In genomic region chr19:12140545-12141404, GRCh38 we compare ENCODE assay signal across 8 cellular contexts. TPM values are rescaled to one million over a fixed set of nuclear protein-coding genes. Genes with fewer than 3 reads are reported as not detected.
DNase-seq lines count a peak whose midpoint lies in the region; ATAC-seq, FAIRE-seq and TF ChIP-seq lines count a peak whose summit lies in the region.

No MANE protein-coding gene starts in this region.

- TF ChIP-seq POLR2A in HepG2 (IDR thresholded peaks at IDR 0.05; ENCODE audit: insufficient read depth in 1 of 2, low read depth in 2 of 2, low read length in 2 of 2), result no peak

- FAIRE-seq in HepG2 (lab: Jason Lieb, UNC), result peak; percentile 77

- H3K36me3 Mint-ChIP-seq in activated CD4-positive, alpha-beta T cell treated with anti-CD3 and anti-CD28 coated beads, Interleukin-2, amount 10 ng/mL, durations not matched to agents 7 days and 5 days (ENCODE audit: low read depth), result peaks cover 33% of the 10 kb centered on the region

- H3K4me3 Mint-ChIP-seq in activated CD4-positive, alpha-beta T cell treated with anti-CD3 and anti-CD28 coated beads, Interleukin-2, amount 10 ng/mL, durations not matched to agents 7 days and 5 days, result peak overlapping the region; percentile 88

- DNase-seq in NCI-H524 (lab: John Stamatoyannopoulos, UW) (peak; percentile 70 to 89), dedifferentiated amniotic fluid mesenchymal stem cell (ENCODE audit: extremely low spot score) (peak; percentile 80), HepG2 (ENCODE audit: low spot score) (peak; percentile 77)
- peak; percentile 89 for DNase-seq in activated CD4-positive, alpha-beta T cell treated with anti-CD3 and anti-CD28 coated beads, Interleukin-2, amount 10 ng/mL, durations not matched to agents 7 days and 5 days
- DNase-seq in stimulated activated CD4-positive, alpha-beta T cell treated with anti-CD3 and anti-CD28 coated beads, Interleukin-2, amount 100 ng/mL, for 24 hours, result peak; percentile 89 to 91

- H3K27me3 Mint-ChIP-seq in activated CD4-positive, alpha-beta T cell treated with anti-CD3 and anti-CD28 coated beads, Interleukin-2, amount 10 ng/mL, durations not matched to agents 7 days and 5 days, result no peaks in the 10 kb centered on the region

- CTCF ChIA-PET in activated CD4-positive, alpha-beta T cell treated with anti-CD3 and anti-CD28 coated beads, Interleukin-2, amount 10 ng/mL, durations not matched to agents 7 days and 5 days (lab: Charles Lee), result interaction anchor here (0.5 to 2.5 kb wide), 15 partner anchors 14 to 397 kb away, joined by 3 to 20 read pairs (median 6); partner anchors contain the start of genes ZNF136, ZNF625 and ZNF700
- CTCF ChIA-PET in HepG2 (lab: Yijun Ruan, JAX; ENCODE audit: low intra/inter-chr PET ratio, low total read pairs), result interaction anchor here (0.7 to 3.0 kb wide), 9 partner anchors 14 to 262 kb away, joined by 3 to 58 read pairs (median 6); partner anchors contain the start of genes ZNF700 and ZNF763

- TF ChIP-seq RAD21 in HepG2 (CRISPR knock-in tag; IDR thresholded peaks at IDR 0.05), result peak; percentile 88

- POLR2A ChIA-PET in activated CD4-positive, alpha-beta T cell treated with anti-CD3 and anti-CD28 coated beads, Interleukin-2, amount 10 ng/mL, durations not matched to agents 7 days and 5 days (lab: Charles Lee), result interaction anchor here (0.7 kb wide), 1 partner anchor 67 kb away, joined by 3 read pairs; no protein-coding TSS in a partner anchor
- POLR2A ChIA-PET in HepG2 (lab: Yijun Ruan, JAX), result interaction anchor here (0.8 to 2.7 kb wide), 16 partner anchors 14 to 470 kb away, joined by 3 to 24 read pairs (median 6); partner anchors contain the start of genes ZNF136, ZNF490, ZNF563 and ZNF625

- ATAC-seq in HG03280 (IDR thresholded peaks at IDR 0.05; ENCODE audit: unreplicated experiment) (peak; percentile 27), HepG2 (peak; percentile 82), GM21381 (IDR thresholded peaks at IDR 0.05; ENCODE audit: unreplicated experiment) (no peak)

- H3K4me3 ChIP-seq in GM12875 (ENCODE audit: low read depth, low read length) (peak overlapping the region; percentile 74), HepG2 (replicated peaks in 1 of 3; ENCODE audit: insufficient read depth in 1 of 3, low read depth in 2 of 3, low read length in 3 of 3) (peak overlapping the region; percentile 85 to 96 (median 93))

- H3K4me2 ChIP-seq in HepG2 (ENCODE audit: low read depth, low read length), result peak overlapping the region; percentile 98

- peaks cover 38% of the 10 kb centered on the region for H3K4me1 Mint-ChIP-seq in activated CD4-positive, alpha-beta T cell treated with anti-CD3 and anti-CD28 coated beads, Interleukin-2, amount 10 ng/mL, durations not matched to agents 7 days and 5 days

- no peaks in the 10 kb centered on the region; a peak in 1 of 5 replicates for H3K27me3 ChIP-seq in HepG2 (ENCODE audit: control insufficient read depth in 1 of 2, insufficient read depth in 2 of 2, low read length in 2 of 2)

- H3K9me3 ChIP-seq in HepG2 (ENCODE audit: low read length), result no peaks in the 10 kb centered on the region

- in situ Hi-C loops in HepG2 (cut with HindIII; ENCODE audit: extremely low pct_ligation_motif_present, low pct_unique_long_range_greater_than_20kb), result loop anchor here (5.0 kb wide), 3 partner anchors 48 to 258 kb away; no protein-coding TSS in a partner anchor

- H3K9ac ChIP-seq in HepG2 (ENCODE audit: insufficient read depth, low read depth, low read length), result peak overlapping the region; percentile 64

- TF ChIP-seq CTCF in GM12875 (IDR thresholded peaks at IDR 0.05; ENCODE audit: borderline replicate concordance, insufficient read depth, low read depth, low read length) (peak; percentile 85), HepG2 (CRISPR knock-in tag; IDR thresholded peaks at IDR 0.05) (peak; percentile 98)

- H3K9me3 Mint-ChIP-seq in activated CD4-positive, alpha-beta T cell treated with anti-CD3 and anti-CD28 coated beads, Interleukin-2, amount 10 ng/mL, durations not matched to agents 7 days and 5 days, result peaks cover 19% of the 10 kb centered on the region

- H3K27ac ChIP-seq in HepG2 (ENCODE audit: extremely low read length, insufficient read depth, low read length), result peak overlapping the region; percentile 86

- H3K4me1 ChIP-seq in HepG2 (ENCODE audit: insufficient read depth, low read length), result peaks cover 23% of the 10 kb centered on the region

- H3K36me3 ChIP-seq in HepG2 (replicated peaks in 1 of 2; ENCODE audit: control insufficient read depth in 1 of 2, insufficient read depth in 2 of 2, low read length in 2 of 2), result peaks cover 9 to 12% of the 10 kb centered on the region in 2 experiments; a peak in 4 of 5 replicates

- H2AFZ ChIP-seq in HepG2 (ENCODE audit: low read length), result no peak overlapping the region

- peaks cover 17% of the 10 kb centered on the region for H3K79me2 ChIP-seq in HepG2 (ENCODE audit: insufficient read depth, low read length)

- peak overlapping the region; percentile 46 for H3K27ac Mint-ChIP-seq in activated CD4-positive, alpha-beta T cell treated with anti-CD3 and anti-CD28 coated beads, Interleukin-2, amount 10 ng/mL, durations not matched to agents 7 days and 5 days

- no peak for TF ChIP-seq EP300 in HepG2 (IDR thresholded peaks at IDR 0.05; ENCODE audit: low read depth in 2 of 2, low read length in 2 of 2)
- TF ChIP-seq EP300 in HepG2 (CRISPR knock-in tag; IDR thresholded peaks at IDR 0.05; ENCODE audit: borderline replicate concordance), result no peak

- BruUV-seq in HepG2 (replicated peaks; lab: Mats Ljungman, UMichigan), result no TSS peak

- intact Hi-C loops in HepG2 (cut with micrococcal nuclease; ENCODE audit: unreplicated experiment), result loop anchor here (1.0 to 5.0 kb wide), 5 partner anchors 49 to 343 kb away; partner anchors contain the start of genes ZNF491 and ZNF763

- H4K20me1 ChIP-seq in HepG2 (ENCODE audit: insufficient read depth, low read length), result no peaks in the 10 kb centered on the region

- 13% methylated on average over 17 of the region's 17 CpGs for WGBS in HepG2 (ENCODE audit: low lambda C conversion rate)

RNA-seq across cellular contexts. Expression of gene ZNF20, which starts 0.6 kb away (rescaled TPM):
- total RNA-seq in activated CD4-positive, alpha-beta T cell treated with anti-CD3 and anti-CD28 coated beads, Interleukin-2, amount 10 ng/mL, durations not matched to agents 7 days and 5 days, result 1 to 10 TPM; 3.7 to 4.2 TPM
- total RNA-seq in HepG2 (2016; rRNA removed; fragmentation: Illumina TruSeq; extraction: Trizol), result 8.0 and 9.7 TPM in 2 replicates
- total RNA-seq in HepG2 (2016; cell fraction: cytosol; rRNA removed; fragmentation: Illumina TruSeq; extraction: Trizol; ENCODE audit: low read depth), result 2.7 and 3.1 TPM in 2 replicates
- 5.1 and 6.9 TPM in 2 replicates for total RNA-seq in HepG2 (2016; cell fraction: insoluble cytoplasmic fraction; rRNA removed; fragmentation: Illumina TruSeq; extraction: Trizol)
- 3.9 and 4.1 TPM in 2 replicates for total RNA-seq in HepG2 (2016; cell fraction: membrane; rRNA removed; fragmentation: Illumina TruSeq; extraction: Trizol)
- total RNA-seq in HepG2 (2016; cell fraction: nucleus; rRNA removed; fragmentation: Illumina TruSeq; extraction: Trizol), result 8.4 and 11.2 TPM in 2 replicates
- polyA plus RNA-seq in HepG2 (2011; rRNA removed), result 1.6 and 2.1 TPM in 2 replicates
- polyA plus RNA-seq in HepG2 (2011; cell fraction: cytosol; rRNA removed), result 0.81 and 1.1 TPM in 2 replicates
- 1.2 and 2.1 TPM in 2 replicates for polyA plus RNA-seq in HepG2 (2011; cell fraction: nucleus; rRNA removed)
- polyA plus RNA-seq in HepG2 (2012), result 0.87 and 2.7 TPM in 2 replicates
- 1.1 and 1.2 TPM in 2 replicates for polyA plus RNA-seq in HepG2 (2016; cell fraction: cytosol; fragmentation: Illumina TruSeq; extraction: Trizol; ENCODE audit: low read depth)
- 3.1 and 3.2 TPM in 2 replicates for polyA plus RNA-seq in HepG2 (2016; cell fraction: insoluble cytoplasmic fraction; fragmentation: Illumina TruSeq; extraction: Trizol; ENCODE audit: low read depth)
- polyA plus RNA-seq in HepG2 (2016; cell fraction: membrane; fragmentation: Illumina TruSeq; extraction: Trizol; ENCODE audit: low read depth), result 0.98 and 1.8 TPM in 2 replicates
- polyA plus RNA-seq in HepG2 (2016; cell fraction: nucleus; fragmentation: Illumina TruSeq; extraction: Trizol; ENCODE audit: insufficient read depth, low read depth), result 1.9 and 6.8 TPM in 2 replicates
- polyA minus RNA-seq in HepG2 (2011; rRNA and poly(A)+ RNA removed; ENCODE audit: low replicate concordance), result 0.44 and 2.9 TPM in 2 replicates
- 3.0 and 3.2 TPM in 2 replicates for polyA minus RNA-seq in HepG2 (2011; cell fraction: cytosol; rRNA and poly(A)+ RNA removed)
- 5.0 and 6.2 TPM in 2 replicates for polyA minus RNA-seq in HepG2 (2011; cell fraction: nucleus; rRNA and poly(A)+ RNA removed)

RNA-seq across cellular contexts. Expression of gene ZNF625, which starts 15.8 kb away (rescaled TPM):
- total RNA-seq in activated CD4-positive, alpha-beta T cell treated with anti-CD3 and anti-CD28 coated beads, Interleukin-2, amount 10 ng/mL, durations not matched to agents 7 days and 5 days, result 1 to 10 TPM; 6.1 to 6.7 TPM
- total RNA-seq in HepG2 (2016; rRNA removed; fragmentation: Illumina TruSeq; extraction: Trizol), result 12.2 and 17.7 TPM in 2 replicates
- total RNA-seq in HepG2 (2016; cell fraction: cytosol; rRNA removed; fragmentation: Illumina TruSeq; extraction: Trizol; ENCODE audit: low read depth), result 4.0 and 5.6 TPM in 2 replicates
- 12.8 and 16.1 TPM in 2 replicates for total RNA-seq in HepG2 (2016; cell fraction: insoluble cytoplasmic fraction; rRNA removed; fragmentation: Illumina TruSeq; extraction: Trizol)
- 8.5 and 10.2 TPM in 2 replicates for total RNA-seq in HepG2 (2016; cell fraction: membrane; rRNA removed; fragmentation: Illumina TruSeq; extraction: Trizol)
- 11.3 and 11.7 TPM in 2 replicates for total RNA-seq in HepG2 (2016; cell fraction: nucleus; rRNA removed; fragmentation: Illumina TruSeq; extraction: Trizol)
- polyA plus RNA-seq in HepG2 (2011; rRNA removed), result 1.7 and 1.8 TPM in 2 replicates
- 0.75 and 1.1 TPM in 2 replicates for polyA plus RNA-seq in HepG2 (2011; cell fraction: cytosol; rRNA removed)
- polyA plus RNA-seq in HepG2 (2011; cell fraction: nucleus; rRNA removed), result 0.80 and 1.6 TPM in 2 replicates
- polyA plus RNA-seq in HepG2 (2012), result 0.97 and 2.8 TPM in 2 replicates
- 0.83 and 0.84 TPM in 2 replicates for polyA plus RNA-seq in HepG2 (2016; cell fraction: cytosol; fragmentation: Illumina TruSeq; extraction: Trizol; ENCODE audit: low read depth)
- polyA plus RNA-seq in HepG2 (2016; cell fraction: insoluble cytoplasmic fraction; fragmentation: Illumina TruSeq; extraction: Trizol; ENCODE audit: low read depth), result 4.9 and 5.1 TPM in 2 replicates
- polyA plus RNA-seq in HepG2 (2016; cell fraction: membrane; fragmentation: Illumina TruSeq; extraction: Trizol; ENCODE audit: low read depth), result 0.44 and 2.1 TPM in 2 replicates
- 6.4 and 8.2 TPM in 2 replicates for polyA plus RNA-seq in HepG2 (2016; cell fraction: nucleus; fragmentation: Illumina TruSeq; extraction: Trizol; ENCODE audit: insufficient read depth, low read depth)
- 2.5 TPM in 1 of 2 replicates, not detected in the other for polyA minus RNA-seq in HepG2 (2011; rRNA and poly(A)+ RNA removed; ENCODE audit: low replicate concordance)
- polyA minus RNA-seq in HepG2 (2011; cell fraction: cytosol; rRNA and poly(A)+ RNA removed), result 4.0 and 5.1 TPM in 2 replicates
- polyA minus RNA-seq in HepG2 (2011; cell fraction: nucleus; rRNA and poly(A)+ RNA removed), result 6.4 and 11.6 TPM in 2 replicates

RNA-seq across cellular contexts. Expression of gene ZNF136, which starts 22.1 kb away (rescaled TPM):
- total RNA-seq in activated CD4-positive, alpha-beta T cell treated with anti-CD3 and anti-CD28 coated beads, Interleukin-2, amount 10 ng/mL, durations not matched to agents 7 days and 5 days, result 10 to 100 TPM; 14.5 to 17.4 TPM
- 10.2 and 16.6 TPM in 2 replicates for total RNA-seq in HepG2 (2016; rRNA removed; fragmentation: Illumina TruSeq; extraction: Trizol)
- total RNA-seq in HepG2 (2016; cell fraction: cytosol; rRNA removed; fragmentation: Illumina TruSeq; extraction: Trizol; ENCODE audit: low read depth), result 0.91 and 1.9 TPM in 2 replicates
- total RNA-seq in HepG2 (2016; cell fraction: insoluble cytoplasmic fraction; rRNA removed; fragmentation: Illumina TruSeq; extraction: Trizol), result 9.2 and 18.5 TPM in 2 replicates
- 4.5 and 5.0 TPM in 2 replicates for total RNA-seq in HepG2 (2016; cell fraction: membrane; rRNA removed; fragmentation: Illumina TruSeq; extraction: Trizol)
- 8.1 and 11.9 TPM in 2 replicates for total RNA-seq in HepG2 (2016; cell fraction: nucleus; rRNA removed; fragmentation: Illumina TruSeq; extraction: Trizol)
- 1.8 and 2.5 TPM in 2 replicates for polyA plus RNA-seq in HepG2 (2011; rRNA removed)
- 0.97 and 1.4 TPM in 2 replicates for polyA plus RNA-seq in HepG2 (2011; cell fraction: cytosol; rRNA removed)
- polyA plus RNA-seq in HepG2 (2011; cell fraction: nucleus; rRNA removed), result 1.2 and 1.5 TPM in 2 replicates
- polyA plus RNA-seq in HepG2 (2012), result 2.4 and 4.4 TPM in 2 replicates
- polyA plus RNA-seq in HepG2 (2016; cell fraction: cytosol; fragmentation: Illumina TruSeq; extraction: Trizol; ENCODE audit: low read depth), result 0.11 and 0.18 TPM in 2 replicates
- 6.4 and 8.7 TPM in 2 replicates for polyA plus RNA-seq in HepG2 (2016; cell fraction: insoluble cytoplasmic fraction; fragmentation: Illumina TruSeq; extraction: Trizol; ENCODE audit: low read depth)
- 0.77 and 0.81 TPM in 2 replicates for polyA plus RNA-seq in HepG2 (2016; cell fraction: membrane; fragmentation: Illumina TruSeq; extraction: Trizol; ENCODE audit: low read depth)
- 7.5 and 9.6 TPM in 2 replicates for polyA plus RNA-seq in HepG2 (2016; cell fraction: nucleus; fragmentation: Illumina TruSeq; extraction: Trizol; ENCODE audit: insufficient read depth, low read depth)
- 1.7 and 2.6 TPM in 2 replicates for polyA minus RNA-seq in HepG2 (2011; rRNA and poly(A)+ RNA removed; ENCODE audit: low replicate concordance)
- polyA minus RNA-seq in HepG2 (2011; cell fraction: cytosol; rRNA and poly(A)+ RNA removed), result 4.0 and 4.6 TPM in 2 replicates
- 12.9 and 13.3 TPM in 2 replicates for polyA minus RNA-seq in HepG2 (2011; cell fraction: nucleus; rRNA and poly(A)+ RNA removed)
